17 cellular contexts compared by ENCODE assay signal in genomic region chr2:240713071-240713927, GRCh38. TPM values are rescaled to one million over a fixed set of nuclear protein-coding genes. Genes with fewer than 3 reads are reported as not detected.
DNase-seq lines count a peak whose midpoint lies in the region; ATAC-seq, FAIRE-seq and TF ChIP-seq lines count a peak whose summit lies in the region.
"Had no signal": no experiment of that assay in that cellular context is flagged by ENCODE, and none has a peak within 500 bp of the region (broad histone marks: within the 10 kb centered on the region; RNA-seq: fewer than 3 reads in every experiment).

No MANE protein-coding gene starts in this region.

- H3K27me3 ChIP-seq in right cardiac atrium (ENCODE audit: control insufficient read depth, insufficient read depth) (no peaks in the 10 kb centered on the region), HepG2 (ENCODE audit: control insufficient read depth in 1 of 2, insufficient read depth in 2 of 2, low read length in 2 of 2) (peaks cover 48 to 92% of the 10 kb centered on the region in 2 experiments), smooth muscle cell (ENCODE audit: low read depth) (no peaks in the 10 kb centered on the region)

- no peak for TF ChIP-seq CTCF in HepG2 (CRISPR knock-in tag; IDR thresholded peaks at IDR 0.05)
- TF ChIP-seq CTCF in smooth muscle cell (IDR thresholded peaks at IDR 0.05; ENCODE audit: borderline replicate concordance, insufficient read depth, poor library complexity, severe bottlenecking) = no peak

- CTCF ChIA-PET in HepG2 (lab: Yijun Ruan, JAX; ENCODE audit: low intra/inter-chr PET ratio, low total read pairs) = no interaction called here

- no peak overlapping the region for H3K27ac ChIP-seq in right cardiac atrium (ENCODE audit: low read length)
- no peak overlapping the region for H3K27ac ChIP-seq in HepG2 (ENCODE audit: extremely low read length, insufficient read depth, low read length)
- no peak overlapping the region for H3K27ac ChIP-seq in smooth muscle cell (ENCODE audit: low read depth)

- H3K9me3 ChIP-seq in right cardiac atrium (ENCODE audit: control insufficient read depth, low read length) (no peaks in the 10 kb centered on the region), HepG2 (ENCODE audit: low read length) (no peaks in the 10 kb centered on the region), smooth muscle cell (replicated peaks; ENCODE audit: low read depth) (no peaks in the 10 kb centered on the region)

- H3K79me2 ChIP-seq in HepG2 (ENCODE audit: insufficient read depth, low read length) = no peaks in the 10 kb centered on the region
- no peaks in the 10 kb centered on the region for H3K79me2 ChIP-seq in smooth muscle cell (ENCODE audit: low read depth)

- intact Hi-C loops in right cardiac atrium (cut with DNase I) (no loop called here), cardiac septum (cut with DNase I) (no loop called here), HepG2 (cut with micrococcal nuclease; ENCODE audit: unreplicated experiment) (no loop called here)

- H4K20me1 ChIP-seq in HepG2 (ENCODE audit: insufficient read depth, low read length) = no peaks in the 10 kb centered on the region
- no peaks in the 10 kb centered on the region for H4K20me1 ChIP-seq in smooth muscle cell (ENCODE audit: low read depth)

- in situ Hi-C loops in HepG2 (cut with HindIII; ENCODE audit: extremely low pct_ligation_motif_present, low pct_unique_long_range_greater_than_20kb) = no loop called here

- peak in 2 of 3 donors; percentile 36 to 50 for DNase-seq in right cardiac atrium
- DNase-seq in cardiac septum (ENCODE audit: low spot score) = no peak
- peak; percentile 28 for DNase-seq in NCI-H69 (lab: John Stamatoyannopoulos, UW)
- no peak for DNase-seq in HepG2 (ENCODE audit: low spot score)
- DNase-seq in smooth muscle cell (lab: John Stamatoyannopoulos, UW; ENCODE audit: unreplicated experiment) = no peak
- DNase-seq: AML-193; CD4-positive, alpha-beta T cell; DND-41; GDM1; KG1; NCI-H1105; NCI-H187 treated with DMSO at 0.1 percent for 48 hours had no signal

- H2AFZ ChIP-seq in HepG2 (ENCODE audit: low read length) = no peak overlapping the region
- no peak overlapping the region for H2AFZ ChIP-seq in smooth muscle cell (ENCODE audit: low read depth)

- ATAC-seq in right cardiac atrium (peak in 1 of 2 donors; percentile 14), HepG2 (no peak; the same call in 2 of the 3 replicates), GM19467 (IDR thresholded peaks at IDR 0.05; ENCODE audit: unreplicated experiment) (no peak), HG03469 (IDR thresholded peaks at IDR 0.05; ENCODE audit: unreplicated experiment) (no peak)
- ATAC-seq: SK-N-SH treated with all-trans-retinoic acid at 6 μM for 48 hours had no signal

- no peaks in the 10 kb centered on the region for H3K36me3 ChIP-seq in HepG2 (replicated peaks in 1 of 2; ENCODE audit: control insufficient read depth in 1 of 2, insufficient read depth in 2 of 2, low read length in 2 of 2)
- no peaks in the 10 kb centered on the region for H3K36me3 ChIP-seq in smooth muscle cell (ENCODE audit: low read depth)

- TF ChIP-seq EP300 in HepG2 (IDR thresholded peaks at IDR 0.05; ENCODE audit: low read depth in 2 of 2, low read length in 2 of 2) = no peak
- TF ChIP-seq EP300 in HepG2 (CRISPR knock-in tag; IDR thresholded peaks at IDR 0.05; ENCODE audit: borderline replicate concordance) = no peak

- H3K9ac ChIP-seq in HepG2 (ENCODE audit: insufficient read depth, low read depth, low read length) = no peak overlapping the region
- no peak overlapping the region for H3K9ac ChIP-seq in smooth muscle cell (ENCODE audit: low read depth)

- H3K4me3 ChIP-seq in right cardiac atrium (ENCODE audit: low read length) = no peak overlapping the region
- H3K4me3 ChIP-seq in HepG2 (replicated peaks in 1 of 3; ENCODE audit: insufficient read depth in 1 of 3, low read depth in 2 of 3, low read length in 3 of 3) = no peak overlapping the region
- no peak overlapping the region for H3K4me3 ChIP-seq in smooth muscle cell

- H3K4me1 ChIP-seq in right cardiac atrium (ENCODE audit: control insufficient read depth, insufficient read depth, low read length) (no peaks in the 10 kb centered on the region), HepG2 (ENCODE audit: insufficient read depth, low read length) (no peaks in the 10 kb centered on the region), smooth muscle cell (ENCODE audit: low read depth) (no peaks in the 10 kb centered on the region)

- TF ChIP-seq POLR2A in HepG2 (IDR thresholded peaks at IDR 0.05; ENCODE audit: insufficient read depth in 1 of 2, low read depth in 2 of 2, low read length in 2 of 2) = no peak

- BruUV-seq in HepG2 (replicated peaks; lab: Mats Ljungman, UMichigan) = no TSS peak

- H3K4me2 ChIP-seq in HepG2 (ENCODE audit: low read depth, low read length) = no peak overlapping the region
- no peak overlapping the region for H3K4me2 ChIP-seq in smooth muscle cell

- POLR2A ChIA-PET in HepG2 (lab: Yijun Ruan, JAX) = no interaction called here

- TF ChIP-seq RAD21 in HepG2 (CRISPR knock-in tag; IDR thresholded peaks at IDR 0.05) = no peak

- no peaks in the 10 kb centered on the region for H3F3A ChIP-seq in smooth muscle cell (ENCODE audit: low read depth)

- FAIRE-seq in HepG2 (lab: Jason Lieb, UNC) = no peak
- FAIRE-seq: H54 had no signal

- 82% methylated on average over 25 of the region's 25 CpGs for WGBS in right cardiac atrium
- WGBS in HepG2 (ENCODE audit: low lambda C conversion rate) = 20% methylated on average over 17 of the region's 25 CpGs
- 90% methylated on average over 23 of the region's 25 CpGs for WGBS in smooth muscle cell (ENCODE audit: low lambda C conversion rate)

TF ChIP-seq in HepG2, 621 proteins besides CTCF, POLR2A, EP300 and RAD21:
- TF ChIP-seq CREB1 (IDR thresholded peaks at IDR 0.05) (peak; percentile 30; the same call in 1 of the 2 replicates), CREB1 (CRISPR knock-in tag; IDR thresholded peaks at IDR 0.05) (no peak), EZH2 (conservative IDR thresholded peaks at IDR 0.05; ENCODE audit: low read depth, low read length) (peak; percentile 29; the same call in 1 of the 2 replicates), SAP130 (CRISPR knock-in tag; IDR thresholded peaks at IDR 0.05; ENCODE audit: low read depth) (no peak)

RNA-seq across cellular contexts. Expression of gene AQP12A, which starts 21.6 kb away (rescaled TPM):
- total RNA-seq in right cardiac atrium (not detected), cardiac septum (not detected), HepG2 (2016; rRNA removed; fragmentation: Illumina TruSeq; extraction: Trizol) (not detected in 2 replicates), smooth muscle cell (not detected in 2 replicates)
- polyA plus RNA-seq in right cardiac atrium (not detected), HepG2 (2011; rRNA removed) (0.20 TPM in 1 of 2 replicates, not detected in the other), smooth muscle cell (not detected in 2 replicates)
- total RNA-seq in HepG2 (2016; cell fraction: cytosol; rRNA removed; fragmentation: Illumina TruSeq; extraction: Trizol; ENCODE audit: low read depth) = not detected in 2 replicates
- total RNA-seq in HepG2 (2016; cell fraction: insoluble cytoplasmic fraction; rRNA removed; fragmentation: Illumina TruSeq; extraction: Trizol) = not detected in 2 replicates
- not detected in 2 replicates for total RNA-seq in HepG2 (2016; cell fraction: membrane; rRNA removed; fragmentation: Illumina TruSeq; extraction: Trizol)
- not detected in 2 replicates for total RNA-seq in HepG2 (2016; cell fraction: nucleus; rRNA removed; fragmentation: Illumina TruSeq; extraction: Trizol)
- not detected in 2 replicates for polyA plus RNA-seq in HepG2 (2011; cell fraction: cytosol; rRNA removed)
- not detected in 2 replicates for polyA plus RNA-seq in HepG2 (2011; cell fraction: nucleus; rRNA removed)
- not detected in 2 replicates for polyA plus RNA-seq in HepG2 (2012)
- polyA plus RNA-seq in HepG2 (2016; cell fraction: cytosol; fragmentation: Illumina TruSeq; extraction: Trizol; ENCODE audit: low read depth) = not detected in 2 replicates
- not detected in 2 replicates for polyA plus RNA-seq in HepG2 (2016; cell fraction: insoluble cytoplasmic fraction; fragmentation: Illumina TruSeq; extraction: Trizol; ENCODE audit: low read depth)
- not detected in 2 replicates for polyA plus RNA-seq in HepG2 (2016; cell fraction: membrane; fragmentation: Illumina TruSeq; extraction: Trizol; ENCODE audit: low read depth)
- polyA plus RNA-seq in HepG2 (2016; cell fraction: nucleus; fragmentation: Illumina TruSeq; extraction: Trizol; ENCODE audit: insufficient read depth, low read depth) = not detected in 2 replicates
- 0.30 TPM in 1 of 2 replicates, not detected in the other for polyA minus RNA-seq in HepG2 (2011; rRNA and poly(A)+ RNA removed; ENCODE audit: low replicate concordance)
- polyA minus RNA-seq in HepG2 (2011; cell fraction: cytosol; rRNA and poly(A)+ RNA removed) = not detected in 2 replicates
- not detected in 2 replicates for polyA minus RNA-seq in HepG2 (2011; cell fraction: nucleus; rRNA and poly(A)+ RNA removed)
- total RNA-seq: CD4-positive, alpha-beta T cell; MCF 10A had no signal

RNA-seq across cellular contexts. Expression of gene AQP12B, which starts 30.6 kb away (rescaled TPM):
- total RNA-seq in right cardiac atrium = not detected
- polyA plus RNA-seq in right cardiac atrium = not detected
- not detected for total RNA-seq in cardiac septum
- total RNA-seq in HepG2 (2016; rRNA removed; fragmentation: Illumina TruSeq; extraction: Trizol) = not detected in 2 replicates
- not detected in 2 replicates for total RNA-seq in HepG2 (2016; cell fraction: cytosol; rRNA removed; fragmentation: Illumina TruSeq; extraction: Trizol; ENCODE audit: low read depth)
- total RNA-seq in HepG2 (2016; cell fraction: insoluble cytoplasmic fraction; rRNA removed; fragmentation: Illumina TruSeq; extraction: Trizol) = not detected in 2 replicates
- total RNA-seq in HepG2 (2016; cell fraction: membrane; rRNA removed; fragmentation: Illumina TruSeq; extraction: Trizol) = not detected in 2 replicates
- total RNA-seq in HepG2 (2016; cell fraction: nucleus; rRNA removed; fragmentation: Illumina TruSeq; extraction: Trizol) = 0.13 TPM in 1 of 2 replicates, not detected in the other
- polyA plus RNA-seq in HepG2 (2011; rRNA removed) = not detected in 2 replicates
- polyA plus RNA-seq in HepG2 (2011; cell fraction: cytosol; rRNA removed) = not detected in 2 replicates
- 0.09 and 0.10 TPM in 2 replicates for polyA plus RNA-seq in HepG2 (2011; cell fraction: nucleus; rRNA removed)
- polyA plus RNA-seq in HepG2 (2012) = not detected in 2 replicates
- polyA plus RNA-seq in HepG2 (2016; cell fraction: cytosol; fragmentation: Illumina TruSeq; extraction: Trizol; ENCODE audit: low read depth) = not detected in 2 replicates
- not detected in 2 replicates for polyA plus RNA-seq in HepG2 (2016; cell fraction: insoluble cytoplasmic fraction; fragmentation: Illumina TruSeq; extraction: Trizol; ENCODE audit: low read depth)
- not detected in 2 replicates for polyA plus RNA-seq in HepG2 (2016; cell fraction: membrane; fragmentation: Illumina TruSeq; extraction: Trizol; ENCODE audit: low read depth)
- polyA plus RNA-seq in HepG2 (2016; cell fraction: nucleus; fragmentation: Illumina TruSeq; extraction: Trizol; ENCODE audit: insufficient read depth, low read depth) = not detected in 2 replicates
- 0.10 TPM in 1 of 2 replicates, not detected in the other for polyA minus RNA-seq in HepG2 (2011; rRNA and poly(A)+ RNA removed; ENCODE audit: low replicate concordance)
- not detected in 2 replicates for polyA minus RNA-seq in HepG2 (2011; cell fraction: cytosol; rRNA and poly(A)+ RNA removed)
- polyA minus RNA-seq in HepG2 (2011; cell fraction: nucleus; rRNA and poly(A)+ RNA removed) = not detected in 2 replicates
- total RNA-seq in smooth muscle cell = not detected in 2 replicates
- polyA plus RNA-seq in smooth muscle cell = not detected in 2 replicates
- total RNA-seq: CD4-positive, alpha-beta T cell; MCF 10A had no signal

Comparison
In these comparisons a context has a peak if more than half of its experiments do, and no peak if none do; other contexts are left out.
1. DNase-seq: peak in right cardiac atrium (2 of 3) and NCI-H69 (single experiment); none in cardiac septum (single experiment), HepG2 (single experiment) and smooth muscle cell (single experiment).